In genomic region chr13:90890435-90890834, GRCh38 we compare ENCODE assay signal across 18 cellular contexts.
"Had no signal": no experiment of that assay in that cellular context is flagged by ENCODE, and none has a peak within 500 bp of the region (broad histone marks: within the 10 kb centered on the region; RNA-seq: fewer than 3 reads in every experiment).

No MANE protein-coding gene starts in this region.

- FAIRE-seq: endothelial cell of umbilical vein had no signal

- DNase-seq: activated CD4-positive, alpha-beta memory T cell treated with anti-CD3 and anti-CD28 coated beads for 36 hours; activated CD4-positive, alpha-beta T cell treated with anti-CD3 and anti-CD28 coated beads for 48 hours; activated CD8-positive, alpha-beta memory T cell treated with anti-CD3 and anti-CD28 coated beads, Interleukin-2, amount 50 U/mL, for 4 hours; activated effector memory CD4-positive, alpha-beta T cell treated with anti-CD3 and anti-CD28 coated beads, Interleukin-2, amount 50 U/mL, for 16 hours; activated naive CD4-positive, alpha-beta T cell treated with anti-CD3 and anti-CD28 coated beads for 36 hours; activated T-cell treated with anti-CD3 and anti-CD28 coated beads, Interleukin-2, amount 50 U/mL, for 1 hour; amniotic stem cell; central memory CD4-positive, alpha-beta T cell; foreskin keratinocyte; heart left ventricle; left colon; mucosa of descending colon; right lobe of liver; stimulated activated CD4-positive, alpha-beta T cell treated with anti-CD3 and anti-CD28 coated beads, Interleukin-12 subunit alpha, Interleukin-12 subunit beta, amount 100 ng/mL, for 4 hours; stimulated activated CD4-positive, alpha-beta T cell treated with anti-CD3 and anti-CD28 coated beads, Interleukin-4, amount 100 ng/mL, for 1 hour; upper lobe of left lung; WERI-Rb-1 had no signal
